In the genomic region with DNA sequence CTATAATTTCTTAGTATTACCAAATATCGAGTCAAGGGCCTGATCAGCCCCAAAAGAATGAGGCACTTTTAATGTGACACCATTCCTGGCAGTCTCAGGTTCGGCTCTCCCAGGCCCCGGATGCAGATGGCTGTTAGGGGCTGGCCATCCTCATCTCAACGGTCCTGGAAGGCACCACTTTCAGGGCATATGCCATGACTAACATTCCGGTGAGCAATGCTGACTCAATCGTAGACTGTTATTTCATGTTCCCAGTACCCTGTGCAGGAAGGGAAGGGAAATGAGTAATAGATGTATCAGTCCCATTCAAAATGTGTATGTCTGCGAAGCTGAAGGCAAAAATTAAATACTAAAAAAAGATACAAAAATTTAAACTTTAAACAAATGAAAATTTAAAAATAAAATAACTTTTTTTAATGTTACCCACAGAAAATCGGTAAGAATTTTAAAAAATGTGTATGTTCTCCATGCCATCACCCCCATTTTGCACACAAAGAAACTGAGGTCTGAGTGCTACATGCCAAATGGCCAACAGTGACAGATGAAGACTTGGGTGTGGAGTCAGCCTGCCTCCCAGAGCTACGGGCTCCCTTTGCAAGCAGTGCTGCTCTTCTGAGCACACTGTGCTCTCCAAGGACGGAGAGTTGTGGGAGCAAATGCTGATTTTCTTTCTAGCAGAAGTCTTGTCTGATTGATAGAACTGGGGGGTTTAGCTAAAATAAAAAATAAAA, we compare ENCODE assay signal across 9 cellular contexts.
A peak's percentile ranks its signal among the peaks of the same experiment; 100 is the strongest.
DNase-seq lines count a peak whose midpoint lies in the region; ATAC-seq, FAIRE-seq and TF ChIP-seq lines count a peak whose summit lies in the region.
"Had no signal": no experiment of that assay in that cellular context is flagged by ENCODE, and none has a peak within 500 bp of the region (broad histone marks: within the 10 kb centered on the region; RNA-seq: fewer than 3 reads in every experiment).

No MANE protein-coding gene starts in this region.

- H3K9me3 ChIP-seq in T-helper 17 cell (ENCODE audit: control insufficient read depth, low read length, poor library complexity, severe bottlenecking) (no peaks in the 10 kb centered on the region), gastrocnemius medialis (no peaks in the 10 kb centered on the region)

- no peak for TF ChIP-seq CTCF in GM20000 (IDR thresholded peaks at IDR 0.05; ENCODE audit: extremely low read depth, missing control alignments)
- TF ChIP-seq CTCF in gastrocnemius medialis (IDR thresholded peaks at IDR 0.05 in 4 of 5, conservative IDR thresholded peaks at IDR 0.05 in 1 of 5) = no peak

- no peak overlapping the region for H3K27ac ChIP-seq in gastrocnemius medialis

- H3K27me3 Mint-ChIP-seq in T-helper 17 cell = peaks cover 7% of the 10 kb centered on the region
- H3K27me3 Mint-ChIP-seq: activated naive CD4-positive, alpha-beta T cell treated with anti-CD3 and anti-CD28 coated beads, Interleukin-2, amount 50 U/mL, for 24 hours had no signal

- H3K4me3 ChIP-seq in gastrocnemius medialis = no peak overlapping the region

- FAIRE-seq in A204.1 (lab: Jason Lieb, UNC) = peak; percentile 92

- no peaks in the 10 kb centered on the region for H3K4me1 ChIP-seq in gastrocnemius medialis

- H3K36me3 ChIP-seq in gastrocnemius medialis = no peaks in the 10 kb centered on the region

- H3K27ac Mint-ChIP-seq in T-helper 17 cell = peak overlapping the region; percentile 11
- H3K27ac Mint-ChIP-seq: activated naive CD4-positive, alpha-beta T cell treated with anti-CD3 and anti-CD28 coated beads, Interleukin-2, amount 50 U/mL, for 24 hours had no signal

- in situ Hi-C loops in gastrocnemius medialis (cut with MboI; ENCODE audit: low sequenced_read_pairs in 4 of 4) = loop anchor here in 3 of 4 donors (5.0 to 10.0 kb wide), 3 partner anchors 202 to 214 kb away; no protein-coding TSS in a partner anchor

- no peaks in the 10 kb centered on the region for H3K27me3 ChIP-seq in gastrocnemius medialis

- no peak for DNase-seq in T-helper 17 cell
- peak; percentile 88 for DNase-seq in fibroblast of gingiva (ENCODE audit: low read depth)
- peak; percentile 11 to 45 for DNase-seq in stimulated activated CD8-positive, alpha-beta memory T cell treated with anti-CD3 and anti-CD28 coated beads, Interleukin-7, amount 100 ng/mL, for 48 hours (ENCODE audit: extremely low read depth in 1 of 2, low read depth in 1 of 2)
- no peak for DNase-seq in T-helper 9 cell
- DNase-seq in GM20000 (ENCODE audit: low spot score) = no peak
- no peak for DNase-seq in gastrocnemius medialis

- TF ChIP-seq POLR2A in gastrocnemius medialis (IDR thresholded peaks at IDR 0.05) = no peak

- peaks cover 6% of the 10 kb centered on the region for H3K4me1 Mint-ChIP-seq in T-helper 17 cell
- H3K4me1 Mint-ChIP-seq: activated naive CD4-positive, alpha-beta T cell treated with anti-CD3 and anti-CD28 coated beads, Interleukin-2, amount 50 U/mL, for 24 hours had no signal

- H3K36me3 Mint-ChIP-seq in T-helper 17 cell (ENCODE audit: low read depth) = no peaks in the 10 kb centered on the region
- H3K36me3 Mint-ChIP-seq: activated naive CD4-positive, alpha-beta T cell treated with anti-CD3 and anti-CD28 coated beads, Interleukin-2, amount 50 U/mL, for 24 hours had no signal

- intact Hi-C loops in gastrocnemius medialis (cut with DNase I; ENCODE audit: low total_unique reads) = no loop called here

- H3K4me3 Mint-ChIP-seq in T-helper 17 cell = no peak overlapping the region
- H3K4me3 Mint-ChIP-seq: activated naive CD4-positive, alpha-beta T cell treated with anti-CD3 and anti-CD28 coated beads, Interleukin-2, amount 50 U/mL, for 24 hours had no signal

- ATAC-seq in GM21619 (IDR thresholded peaks at IDR 0.05; ENCODE audit: unreplicated experiment) (peak; percentile 70), T-helper 17 cell (peak; percentile 32), gastrocnemius medialis (no peak)

Comparison
In these comparisons a context has a peak if more than half of its experiments do, and no peak if none do; other contexts are left out.
1. ATAC-seq: peak in GM21619 (single experiment) and T-helper 17 cell (single experiment); none in gastrocnemius medialis (0 of 2).
2. DNase-seq: peak in fibroblast of gingiva (single experiment) and stimulated activated CD8-positive, alpha-beta memory T cell treated with anti-CD3 and anti-CD28 coated beads, Interleukin-7, amount 100 ng/mL, for 48 hours (2 of 2); none in T-helper 17 cell (0 of 3), T-helper 9 cell (single experiment), GM20000 (single experiment) and gastrocnemius medialis (0 of 2).